ENCODE assay signal across 1 cellular context in the genomic region with DNA sequence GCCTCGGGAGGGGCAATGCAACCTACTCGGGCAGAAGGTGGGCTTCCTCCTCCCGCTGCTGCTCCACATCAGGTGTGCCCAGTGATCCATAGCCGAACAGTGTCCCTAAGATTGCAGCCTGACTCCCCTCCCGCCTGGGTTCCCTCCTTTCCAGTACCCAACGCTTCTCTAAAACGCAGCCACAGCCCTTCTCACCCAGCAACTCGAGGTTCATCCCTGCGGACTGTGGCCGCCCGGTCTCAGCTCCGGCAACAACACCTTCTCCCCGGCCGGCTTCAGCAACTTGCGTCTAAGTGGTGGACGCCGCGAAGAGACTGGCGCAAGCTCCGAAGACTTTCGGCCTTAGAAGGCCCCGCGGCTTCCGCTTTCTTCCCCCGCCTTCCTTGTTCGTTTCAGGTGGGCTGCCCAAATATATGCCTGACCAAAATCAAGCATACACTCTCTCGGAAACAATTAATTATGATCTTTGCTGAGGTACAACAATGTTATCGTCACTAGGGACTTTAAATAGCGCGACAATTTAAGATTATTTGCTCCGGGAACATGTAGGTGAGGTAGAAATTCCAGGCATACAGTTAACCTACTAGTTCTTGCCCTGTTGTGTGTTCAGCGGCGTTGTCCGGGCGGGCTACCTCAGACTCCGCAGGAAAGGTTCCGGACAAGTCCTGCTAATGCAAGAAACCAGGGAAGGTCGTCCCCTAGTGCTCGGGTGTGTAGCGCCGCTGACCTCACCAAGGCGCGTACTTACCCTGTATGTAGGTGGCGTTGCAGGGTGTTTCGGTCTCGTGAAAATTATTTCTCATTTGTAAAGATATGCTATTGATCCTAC.
TF ChIP-seq lines count a peak whose summit lies in the region.

A gene with protein sequence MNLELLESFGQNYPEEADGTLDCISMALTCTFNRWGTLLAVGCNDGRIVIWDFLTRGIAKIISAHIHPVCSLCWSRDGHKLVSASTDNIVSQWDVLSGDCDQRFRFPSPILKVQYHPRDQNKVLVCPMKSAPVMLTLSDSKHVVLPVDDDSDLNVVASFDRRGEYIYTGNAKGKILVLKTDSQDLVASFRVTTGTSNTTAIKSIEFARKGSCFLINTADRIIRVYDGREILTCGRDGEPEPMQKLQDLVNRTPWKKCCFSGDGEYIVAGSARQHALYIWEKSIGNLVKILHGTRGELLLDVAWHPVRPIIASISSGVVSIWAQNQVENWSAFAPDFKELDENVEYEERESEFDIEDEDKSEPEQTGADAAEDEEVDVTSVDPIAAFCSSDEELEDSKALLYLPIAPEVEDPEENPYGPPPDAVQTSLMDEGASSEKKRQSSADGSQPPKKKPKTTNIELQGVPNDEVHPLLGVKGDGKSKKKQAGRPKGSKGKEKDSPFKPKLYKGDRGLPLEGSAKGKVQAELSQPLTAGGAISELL (minus strand): TSS at position 319 of the 829 bp plus-strand sequence. CDS start 105 bp downstream, at position 214.

TF ChIP-seq in A549, 52 proteins besides CTCF, POLR2A, EP300 and RAD21 (continued from another document):
- TF ChIP-seq REST (IDR thresholded peaks at IDR 0.05) (0 out of 2 replicates have a peak, but pooled peaks have one; percentile 11), ZSCAN20 (CRISPR knock-in tag; IDR thresholded peaks at IDR 0.05) (0 out of 2 replicates have a peak, but pooled peaks have one; percentile 61), CHD2 (IDR thresholded peaks at IDR 0.05; ENCODE audit: low read length, partially characterized antibody) (peak; percentile 45), POLR2AphosphoS2 (conservative IDR thresholded peaks at IDR 0.05; ENCODE audit: low read length) (no peak), CBX8 (IDR thresholded peaks at IDR 0.05) (no peak), ZC3H11A (IDR thresholded peaks at IDR 0.05) (peak; percentile 51; the same call in 1 of the 2 replicates), ESRRA (IDR thresholded peaks at IDR 0.05; ENCODE audit: borderline replicate concordance, low read length) (peak; percentile 88), GATA3 (IDR thresholded peaks at IDR 0.05; ENCODE audit: borderline replicate concordance) (peak; percentile 66), PHF8 (IDR thresholded peaks at IDR 0.05; ENCODE audit: borderline replicate concordance, low read depth) (peak; percentile 90), EHMT2 (IDR thresholded peaks at IDR 0.05; ENCODE audit: low read depth) (no peak), PBX3 (IDR thresholded peaks at IDR 0.05) (peak; percentile 78; the same call in 1 of the 2 replicates), KDM5A (IDR thresholded peaks at IDR 0.05) (peak; percentile 18; the same call in 1 of the 2 replicates), TP53 (CRISPR knock-in tag; IDR thresholded peaks at IDR 0.05) (peak; percentile 82; the same call in 1 of the 2 replicates), MYC (IDR thresholded peaks at IDR 0.05; ENCODE audit: borderline replicate concordance, low read length) (peak; percentile 54; the same call in 1 of the 2 replicates), HEYL (CRISPR knock-in tag; IDR thresholded peaks at IDR 0.05) (no peak), BCL3 (IDR thresholded peaks at IDR 0.05) (peak; percentile 81), RARB (CRISPR knock-in tag; IDR thresholded peaks at IDR 0.05) (no peak)
- TF ChIP-seq, protein P1, sequence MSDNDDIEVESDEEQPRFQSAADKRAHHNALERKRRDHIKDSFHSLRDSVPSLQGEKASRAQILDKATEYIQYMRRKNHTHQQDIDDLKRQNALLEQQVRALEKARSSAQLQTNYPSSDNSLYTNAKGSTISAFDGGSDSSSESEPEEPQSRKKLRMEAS (IDR thresholded peaks at IDR 0.05) = peak; percentile 96
- TF ChIP-seq, protein P2, sequence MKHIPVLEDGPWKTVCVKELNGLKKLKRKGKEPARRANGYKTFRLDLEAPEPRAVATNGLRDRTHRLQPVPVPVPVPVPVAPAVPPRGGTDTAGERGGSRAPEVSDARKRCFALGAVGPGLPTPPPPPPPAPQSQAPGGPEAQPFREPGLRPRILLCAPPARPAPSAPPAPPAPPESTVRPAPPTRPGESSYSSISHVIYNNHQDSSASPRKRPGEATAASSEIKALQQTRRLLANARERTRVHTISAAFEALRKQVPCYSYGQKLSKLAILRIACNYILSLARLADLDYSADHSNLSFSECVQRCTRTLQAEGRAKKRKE (CRISPR knock-in tag; IDR thresholded peaks at IDR 0.05; ENCODE audit: low read depth) = peak; percentile 84; the same call in 1 of the 2 replicates
